ENCODE assay signal across 18 cellular contexts in genomic region chr3:99704417-99704816, GRCh38.
DNase-seq lines count a peak whose midpoint lies in the region; ATAC-seq and TF ChIP-seq lines count a peak whose summit lies in the region.
"Had no signal": no experiment of that assay in that cellular context is flagged by ENCODE, and none has a peak within 500 bp of the region (broad histone marks: within the 10 kb centered on the region; RNA-seq: fewer than 3 reads in every experiment).

No MANE protein-coding gene starts in this region.

- H3K9me3 ChIP-seq in neural progenitor cell (ENCODE audit: low read depth), result no peaks in the 10 kb centered on the region
- H3K9me3 ChIP-seq: BLaER1, Caco-2 had no signal

- no peaks in the 10 kb centered on the region; the same call in 1 of the 2 replicates for H3K9me2 ChIP-seq in GM23338 (ENCODE audit: insufficient read depth)

- H3F3A ChIP-seq in GM23338 (replicated peaks; ENCODE audit: low read depth) (no peaks in the 10 kb centered on the region), neural progenitor cell (ENCODE audit: low read depth) (no peaks in the 10 kb centered on the region)

- H4K20me1 ChIP-seq in GM23338 (replicated peaks; ENCODE audit: insufficient read depth) (no peaks in the 10 kb centered on the region), neural progenitor cell (ENCODE audit: low read depth) (no peaks in the 10 kb centered on the region)
- H4K20me1 ChIP-seq: BLaER1 had no signal

- 0 out of 3 replicates have a peak, but pooled peaks cover 3% of the 10 kb centered on the region for H3K4me1 Mint-ChIP-seq in GM23338
- 0 out of 2 replicates have a peak, but pooled peaks cover 4% of the 10 kb centered on the region for H3K4me1 Mint-ChIP-seq in WTC11
- H3K4me1 Mint-ChIP-seq in neural progenitor cell, result peaks cover 11% of the 10 kb centered on the region
- H3K4me1 Mint-ChIP-seq: CD8-positive, alpha-beta memory T cell had no signal

- H3K36me3 Mint-ChIP-seq in GM23338 (ENCODE audit: low read depth) (no peaks in the 10 kb centered on the region), WTC11 (no peaks in the 10 kb centered on the region), neural progenitor cell (no peaks in the 10 kb centered on the region)
- H3K36me3 Mint-ChIP-seq: CD8-positive, alpha-beta memory T cell had no signal

- H3K9ac ChIP-seq in neural progenitor cell, result no peak overlapping the region
- H3K9ac ChIP-seq: BLaER1, GM23248 had no signal

- no peak overlapping the region for H2AFZ ChIP-seq in GM23338
- H2AFZ ChIP-seq in neural progenitor cell (replicated peaks), result peak overlapping the region; percentile 77
- H2AFZ ChIP-seq: GM23248 had no signal

- no peaks in the 10 kb centered on the region for H3K36me3 ChIP-seq in GM23338 (ENCODE audit: insufficient read depth)
- H3K36me3 ChIP-seq in neural progenitor cell, result no peaks in the 10 kb centered on the region
- H3K36me3 ChIP-seq: BLaER1 had no signal

- ATAC-seq in GM23338 (peak; percentile 70), WTC11 (peak; percentile 65; the same call in 1 of the 2 replicates)
- ATAC-seq: HepG2 had no signal

- H3K4me1 ChIP-seq in GM23338 (ENCODE audit: insufficient read depth), result no peaks in the 10 kb centered on the region
- H3K4me1 ChIP-seq in neural progenitor cell, result peaks cover 4% of the 10 kb centered on the region
- H3K4me1 ChIP-seq: BLaER1, Caco-2 had no signal

- H3K79me2 ChIP-seq in GM23338 (replicated peaks; ENCODE audit: insufficient read depth), result no peaks in the 10 kb centered on the region
- no peaks in the 10 kb centered on the region for H3K79me2 ChIP-seq in neural progenitor cell (ENCODE audit: low read depth)

- peak; percentile 3 for DNase-seq in GM23338 (ENCODE audit: low spot score)
- DNase-seq in WTC11 (ENCODE audit: low spot score), result no peak
- no peak for DNase-seq in epithelial cell of proximal tubule (ENCODE audit: low read depth)
- no peak for DNase-seq in neural progenitor cell (ENCODE audit: low spot score)
- no peak for DNase-seq in NCI-H1436 (lab: John Stamatoyannopoulos, UW)
- DNase-seq in stimulated activated CD4-positive, alpha-beta T cell treated with anti-CD3 and anti-CD28 coated beads, Interleukin-4, amount 100 ng/mL, for 1 hour, result no peak
- no peak for DNase-seq in activated CD4-positive, alpha-beta T cell treated with anti-CD3 and anti-CD28 coated beads for 48 hours
- DNase-seq in HK-2 (ENCODE audit: unreplicated experiment), result no peak
- DNase-seq: AML-193; Caco-2; CD8-positive, alpha-beta memory T cell; DMS53; GF-D8; GM23248; H9 had no signal

- TF ChIP-seq CTCF in GM23338 (conservative IDR thresholded peaks at IDR 0.05; ENCODE audit: low read depth in 2 of 2), result no peak
- TF ChIP-seq CTCF in WTC11 (IDR thresholded peaks at IDR 0.05), result no peak
- peak; percentile 21 for TF ChIP-seq CTCF in epithelial cell of proximal tubule (conservative IDR thresholded peaks at IDR 0.05; ENCODE audit: low read depth, low read length)
- TF ChIP-seq CTCF in neural progenitor cell (IDR thresholded peaks at IDR 0.05), result no peak

- POLR2A ChIA-PET in WTC11 (lab: Charles Lee), result no interaction called here

- H3K27me3 ChIP-seq in GM23338 (ENCODE audit: insufficient read depth) (no peaks in the 10 kb centered on the region), neural progenitor cell (no peaks in the 10 kb centered on the region)
- H3K27me3 ChIP-seq: BLaER1 had no signal

- no peak overlapping the region for H3K4me3 ChIP-seq in GM23338
- no peak overlapping the region for H3K4me3 ChIP-seq in epithelial cell of proximal tubule (ENCODE audit: low read depth, low read length)
- H3K4me3 ChIP-seq in neural progenitor cell, result no peak overlapping the region
- H3K4me3 ChIP-seq: BLaER1, GM23248 had no signal

- H3K27ac ChIP-seq in GM23338 (ENCODE audit: low read depth), result no peak overlapping the region
- no peak overlapping the region for H3K27ac ChIP-seq in neural progenitor cell
- H3K27ac ChIP-seq: 22Rv1, BLaER1, GM23248 had no signal

- H3K27me3 Mint-ChIP-seq in GM23338 (ENCODE audit: insufficient read depth, low read depth, poor library complexity) (no peaks in the 10 kb centered on the region), WTC11 (ENCODE audit: low read depth) (no peaks in the 10 kb centered on the region), neural progenitor cell (ENCODE audit: insufficient read depth, low read depth) (no peaks in the 10 kb centered on the region)

- H3K27ac Mint-ChIP-seq in GM23338 (no peak overlapping the region), WTC11 (no peak overlapping the region), neural progenitor cell (no peak overlapping the region)
- H3K27ac Mint-ChIP-seq: CD8-positive, alpha-beta memory T cell; H9 had no signal

- H3K4me3 Mint-ChIP-seq in GM23338, result no peak overlapping the region
- no peak overlapping the region for H3K4me3 Mint-ChIP-seq in WTC11
- no peak overlapping the region for H3K4me3 Mint-ChIP-seq in neural progenitor cell
- H3K4me3 Mint-ChIP-seq: CD8-positive, alpha-beta memory T cell; H9 had no signal

- no peaks in the 10 kb centered on the region for H3K9me3 Mint-ChIP-seq in GM23338
- no peaks in the 10 kb centered on the region for H3K9me3 Mint-ChIP-seq in WTC11
- no peaks in the 10 kb centered on the region for H3K9me3 Mint-ChIP-seq in neural progenitor cell
- H3K9me3 Mint-ChIP-seq: H9 had no signal

- no peak overlapping the region for H3K4me2 ChIP-seq in GM23338
- H3K4me2 ChIP-seq in neural progenitor cell, result no peak overlapping the region
- H3K4me2 ChIP-seq: BLaER1 had no signal

- CTCF ChIA-PET in WTC11 (lab: Charles Lee), result interaction anchor here (0.8 kb wide), 1 partner anchor 67 kb away, joined by 3 read pairs; no protein-coding TSS in a partner anchor

TF ChIP-seq in GM23338, 12 proteins besides CTCF, POLR2A, EP300 and RAD21 (continues in another document):
- TF ChIP-seq CREB1 (CRISPR knock-in tag; IDR thresholded peaks at IDR 0.05; ENCODE audit: low read depth) (no peak), ZNF114 (CRISPR knock-in tag; IDR thresholded peaks at IDR 0.05) (no peak), ZNF331 (CRISPR knock-in tag; IDR thresholded peaks at IDR 0.05; ENCODE audit: low read depth) (no peak), POLR2AphosphoS5 (IDR thresholded peaks at IDR 0.05; ENCODE audit: low read depth) (no peak), JUNB (IDR thresholded peaks at IDR 0.05; ENCODE audit: unreplicated experiment) (no peak), EZH2 (IDR thresholded peaks at IDR 0.05; ENCODE audit: low read depth, unreplicated experiment) (no peak)
- TF ChIP-seq, protein P1, sequence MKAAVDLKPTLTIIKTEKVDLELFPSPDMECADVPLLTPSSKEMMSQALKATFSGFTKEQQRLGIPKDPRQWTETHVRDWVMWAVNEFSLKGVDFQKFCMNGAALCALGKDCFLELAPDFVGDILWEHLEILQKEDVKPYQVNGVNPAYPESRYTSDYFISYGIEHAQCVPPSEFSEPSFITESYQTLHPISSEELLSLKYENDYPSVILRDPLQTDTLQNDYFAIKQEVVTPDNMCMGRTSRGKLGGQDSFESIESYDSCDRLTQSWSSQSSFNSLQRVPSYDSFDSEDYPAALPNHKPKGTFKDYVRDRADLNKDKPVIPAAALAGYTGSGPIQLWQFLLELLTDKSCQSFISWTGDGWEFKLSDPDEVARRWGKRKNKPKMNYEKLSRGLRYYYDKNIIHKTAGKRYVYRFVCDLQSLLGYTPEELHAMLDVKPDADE (IDR thresholded peaks at IDR 0.05), result no peak

TF ChIP-seq in WTC11, 78 proteins besides CTCF, POLR2A, EP300 and RAD21:
- TF ChIP-seq CREB1 (CRISPR knock-in tag; IDR thresholded peaks at IDR 0.05) (no peak), GRHL2 (CRISPR knock-in tag; IDR thresholded peaks at IDR 0.05; ENCODE audit: insufficient replicate concordance, severe bottlenecking) (no peak), SP1 (CRISPR knock-in tag; conservative IDR thresholded peaks at IDR 0.05) (no peak)
